9 cellular contexts compared by ENCODE assay signal in genomic region chr11:20156876-20157613, GRCh38. TPM values are rescaled to one million over a fixed set of nuclear protein-coding genes. Genes with fewer than 3 reads are reported as not detected.
A peak's percentile ranks its signal among the peaks of the same experiment; 100 is the strongest.
DNase-seq lines count a peak whose midpoint lies in the region; ATAC-seq, FAIRE-seq and TF ChIP-seq lines count a peak whose summit lies in the region.
"Had no signal": no experiment of that assay in that cellular context is flagged by ENCODE, and none has a peak within 500 bp of the region (broad histone marks: within the 10 kb centered on the region; RNA-seq: fewer than 3 reads in every experiment).

No MANE protein-coding gene starts in this region.

- 0 out of 2 replicates have a peak overlapping the region, but pooled peaks have one; percentile 45 for H2BK12ac ChIP-seq in H1 (ENCODE audit: low read depth, low read length)

- H3K9ac ChIP-seq in H1 (replicated peaks in 1 of 4; ENCODE audit: extremely low read depth in 1 of 4, low read depth in 3 of 4, low read length in 3 of 4): no peak overlapping the region

- H4K91ac ChIP-seq in H1 (replicated peaks; ENCODE audit: insufficient read length, low read length): peak overlapping the region; percentile 30

- peaks cover 8 to 13% of the 10 kb centered on the region in 2 experiments for H4K20me1 ChIP-seq in H1 (replicated peaks in 1 of 2; ENCODE audit: control insufficient read depth in 1 of 2, insufficient read depth in 2 of 2, low read length in 2 of 2)

- peak overlapping the region; percentile 81 for H3K4me3 Mint-ChIP-seq in T-helper 17 cell

- no peaks in the 10 kb centered on the region for H3K79me2 ChIP-seq in H1 (ENCODE audit: control insufficient read depth in 1 of 2, insufficient read depth in 2 of 2, low read length in 2 of 2)

- H3K18ac ChIP-seq in H1 (ENCODE audit: extremely low read depth, low read length): 0 out of 2 replicates have a peak overlapping the region, but pooled peaks have one; percentile 78

- H3K56ac ChIP-seq in H1 (replicated peaks; ENCODE audit: insufficient read length, low read depth, low read length): no peak overlapping the region

- peak overlapping the region; percentile 41 for H3K27ac Mint-ChIP-seq in T-helper 17 cell

- 4% methylated on average over 30 of the region's 45 CpGs; no CpG with 5 or more reads in 1 of the 2 experiments for WGBS in H1 (ENCODE audit: extremely low coverage in 1 of 2, insufficient coverage in 1 of 2, insufficient read length in 1 of 2, insufficient replicate concordance in 2 of 2, low coverage in 1 of 2, low lambda C conversion rate in 2 of 2, missing lambda C conversion rate in 1 of 2), 2 experiments

- no peak for TF ChIP-seq EP300 in H1 (IDR thresholded peaks at IDR 0.05; ENCODE audit: borderline replicate concordance in 1 of 2, low read depth in 2 of 2, low read length in 2 of 2)

- H3K27me3 ChIP-seq in H1 (replicated peaks in 1 of 4; ENCODE audit: control insufficient read depth in 3 of 4, extremely low read depth in 1 of 4, insufficient read depth in 3 of 4, low read length in 3 of 4): peaks cover 48 to 76% (median 72%) of the 10 kb centered on the region in 4 experiments

- DNase-seq in T-helper 17 cell: peak in 1 of 3 donors; percentile 14
- no peak for DNase-seq in H1 (ENCODE audit: low read depth in 1 of 2, low spot score in 2 of 2)
- DNase-seq in HuH-7 (ENCODE audit: low spot score): no peak
- no peak for DNase-seq in NCI-H1417 (lab: John Stamatoyannopoulos, UW)
- DNase-seq: Karpas-422 had no signal

- H3K79me1 ChIP-seq in H1 (ENCODE audit: low read depth, low read length): no peaks in the 10 kb centered on the region

- H3K36me3 ChIP-seq in H1 (ENCODE audit: control insufficient read depth in 2 of 4, insufficient read depth in 4 of 4, low read length in 3 of 4): no peaks in the 10 kb centered on the region

- no peak for FAIRE-seq in H1 (lab: Jason Lieb, UNC)

- ATAC-seq in GM19023 (IDR thresholded peaks at IDR 0.05; ENCODE audit: unreplicated experiment) (peak; percentile 20), T-helper 17 cell (peak; percentile 66), HG03521 (IDR thresholded peaks at IDR 0.05; ENCODE audit: unreplicated experiment) (no peak), GM18858 (IDR thresholded peaks at IDR 0.05; ENCODE audit: unreplicated experiment) (no peak)

- H4K5ac ChIP-seq in H1 (ENCODE audit: insufficient read length, low read depth, low read length): no peak overlapping the region

- TF ChIP-seq RAD21 in H1 (IDR thresholded peaks at IDR 0.05 in 1 of 2, conservative IDR thresholded peaks at IDR 0.05 in 1 of 2; ENCODE audit: low read depth in 2 of 2, low read length in 2 of 2): no peak

- no peak overlapping the region for H2AK5ac ChIP-seq in H1 (ENCODE audit: low read depth, low read length)

- H3K14ac ChIP-seq in H1 (ENCODE audit: insufficient read length): no peak overlapping the region

- no peak overlapping the region for H3K27ac ChIP-seq in H1 (ENCODE audit: low read depth, low read length)
- no peak overlapping the region for H3K27ac ChIP-seq in skin epidermis

- peaks cover 14 to 46% (median 20%) of the 10 kb centered on the region in 4 experiments for H3K4me1 ChIP-seq in H1 (replicated peaks in 1 of 4; ENCODE audit: control insufficient read depth in 3 of 4, insufficient read depth in 4 of 4, low read length in 3 of 4)

- no peak for TF ChIP-seq POLR2A in H1 (IDR thresholded peaks at IDR 0.05; ENCODE audit: control extremely low read depth in 1 of 2, low read depth in 2 of 2, low read length in 2 of 2)

- CTCF ChIA-PET in H1 (lab: Charles Lee; ENCODE audit: partially characterized antibody): interaction anchor here (0.7 to 2.1 kb wide), 4 partner anchors 20 to 212 kb away, joined by 3 to 8 read pairs (median 4); no protein-coding TSS in a partner anchor

- peaks cover 16% of the 10 kb centered on the region; the same call in 1 of the 2 replicates for H3K23me2 ChIP-seq in H1 (ENCODE audit: low read depth, low read length)

- no peaks in the 10 kb centered on the region for H3K36me3 Mint-ChIP-seq in T-helper 17 cell (ENCODE audit: low read depth)

- H2AFZ ChIP-seq in H1 (ENCODE audit: low read length): no peak overlapping the region

- H4K8ac ChIP-seq in H1 (ENCODE audit: extremely low read depth, insufficient read depth, low read length): no peak overlapping the region; the same call in 1 of the 2 replicates

- H3K4me1 Mint-ChIP-seq in T-helper 17 cell: peaks cover 13% of the 10 kb centered on the region

- peaks cover 42% of the 10 kb centered on the region for H3K27me3 Mint-ChIP-seq in T-helper 17 cell

- H3K4ac ChIP-seq in H1 (replicated peaks; ENCODE audit: insufficient read length, low read depth, low read length): no peak overlapping the region

- peak overlapping the region; percentile 50 to 76 (median 57) for H3K4me3 ChIP-seq in H1 (ENCODE audit: extremely low read depth in 1 of 4, insufficient read depth in 2 of 4, low read depth in 3 of 4, low read length in 4 of 4)
- H3K4me3 ChIP-seq in skin epidermis: peak overlapping the region in 4 of 7 experiments; percentile 1 to 26 (median 16)

- H2BK20ac ChIP-seq in H1 (ENCODE audit: low read length): no peak overlapping the region

- no peak for TF ChIP-seq CTCF in H1 (IDR thresholded peaks at IDR 0.05; ENCODE audit: control extremely low read depth in 1 of 3, insufficient read depth in 1 of 3, low read depth in 1 of 3, low read length in 3 of 3)

- H2BK5ac ChIP-seq in H1 (ENCODE audit: low read depth, low read length): peak overlapping the region; percentile 40; the same call in 1 of the 2 replicates

- no peak overlapping the region for H2BK15ac ChIP-seq in H1 (ENCODE audit: low read length)

- H3K23ac ChIP-seq in H1 (ENCODE audit: insufficient read length): no peak overlapping the region

- no peak overlapping the region for H2BK120ac ChIP-seq in H1 (replicated peaks; ENCODE audit: low read depth, low read length)

- H3K9me3 ChIP-seq in T-helper 17 cell (ENCODE audit: control insufficient read depth, low read length, poor library complexity, severe bottlenecking) (peaks cover 6% of the 10 kb centered on the region), H1 (ENCODE audit: insufficient read depth in 2 of 2, low read depth in 1 of 2, low read length in 1 of 2) (no peaks in the 10 kb centered on the region)

- H3K4me2 ChIP-seq in H1 (ENCODE audit: insufficient read depth in 1 of 2, low read depth in 2 of 2, low read length in 2 of 2): peak overlapping the region; percentile 78 to 89

- POLR2A ChIA-PET in H1 (lab: Charles Lee; ENCODE audit: partially characterized antibody): interaction anchor here (1.0 kb wide), 1 partner anchor 29 kb away, joined by 4 read pairs; no protein-coding TSS in a partner anchor

TF ChIP-seq in H1, 55 proteins besides CTCF, POLR2A, EP300 and RAD21 (continues in another document):
- TF ChIP-seq E2F6 (IDR thresholded peaks at IDR 0.05) (peak; percentile 75), TAF1 (IDR thresholded peaks at IDR 0.05; ENCODE audit: low read depth, low read length) (no peak)

RNA-seq across cellular contexts. Expression of gene DBX1, which starts 3.2 kb away (rescaled TPM):
- total RNA-seq in T-helper 17 cell: not detected
- not detected in 2 replicates for total RNA-seq in H1 (2021; fragmentation: NEBNext Ultra II Directional; extraction: Animal tissue kit (Norgen Biotek cat#: 25700))
- 0.05 TPM in 1 of 2 replicates, not detected in the other for polyA plus RNA-seq in H1 (2011; rRNA removed)
- polyA plus RNA-seq in H1 (2011; cell fraction: cytosol; rRNA removed): 0.09 TPM
- polyA plus RNA-seq in H1 (2011; cell fraction: nucleus; rRNA removed): not detected
- polyA plus RNA-seq in H1 (2012, experiment 1 of 2): 0.19 TPM in 1 of 4 replicates, not detected in the others
- polyA plus RNA-seq in H1 (2012, experiment 2 of 2): not detected
- polyA plus RNA-seq in H1 (2013, experiment 1 of 2): 0.04 TPM
- not detected for polyA plus RNA-seq in H1 (2013, experiment 2 of 2)
- not detected in 2 replicates for polyA minus RNA-seq in H1 (2011; rRNA and poly(A)+ RNA removed)
- polyA minus RNA-seq in H1 (2011; cell fraction: cytosol; rRNA and poly(A)+ RNA removed): not detected
- not detected for polyA minus RNA-seq in H1 (2011; cell fraction: nucleus; rRNA and poly(A)+ RNA removed)

Comparison
In these comparisons a context has a peak if more than half of its experiments do, and no peak if none do; other contexts are left out.
1. ATAC-seq: peak in GM19023 (single experiment) and T-helper 17 cell (single experiment); none in HG03521 (single experiment) and GM18858 (single experiment).